23 cellular contexts compared by ENCODE assay signal in the genomic region with DNA sequence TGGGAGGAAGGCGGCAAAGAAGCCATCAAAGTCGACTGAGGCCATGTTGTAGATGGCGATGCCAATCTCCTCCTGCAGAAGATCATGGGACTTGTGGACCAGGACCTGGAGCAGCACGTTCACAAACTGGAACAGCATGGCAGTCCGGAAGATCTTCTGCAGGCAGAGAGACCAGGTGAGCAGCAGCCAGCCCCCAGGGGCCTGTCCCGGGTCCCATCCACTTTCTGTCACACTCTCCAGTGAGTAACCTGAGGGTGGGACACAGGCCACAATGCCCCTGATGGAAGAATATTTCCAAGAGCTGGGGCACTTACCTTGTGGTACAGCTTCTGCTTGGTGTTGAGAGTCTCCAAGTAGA. TPM values are rescaled to one million over a fixed set of nuclear protein-coding genes. Genes with fewer than 3 reads are reported as not detected.
DNase-seq lines count a peak whose midpoint lies in the region; ATAC-seq and TF ChIP-seq lines count a peak whose summit lies in the region.
"Had no signal": no experiment of that assay in that cellular context is flagged by ENCODE, and none has a peak within 500 bp of the region (broad histone marks: within the 10 kb centered on the region; RNA-seq: fewer than 3 reads in every experiment).

No MANE protein-coding gene starts in this region.

- peaks cover 100% of the 10 kb centered on the region for H3K36me3 Mint-ChIP-seq in activated T-cell treated with anti-CD3 and anti-CD28 coated beads, Interleukin-2, amount 50 U/mL, for 24 hours (ENCODE audit: low read depth)
- H3K36me3 Mint-ChIP-seq in activated T-cell treated with anti-CD3 and anti-CD28 coated beads, Interleukin-2, amount 50 U/mL, for 4 hours (ENCODE audit: insufficient read depth): peaks cover 69% of the 10 kb centered on the region
- H3K36me3 Mint-ChIP-seq in T-helper 17 cell (ENCODE audit: low read depth): peaks cover 12% of the 10 kb centered on the region

- no peaks in the 10 kb centered on the region for H3K9me3 ChIP-seq in T-helper 17 cell (ENCODE audit: control insufficient read depth, low read length, poor library complexity, severe bottlenecking)
- no peaks in the 10 kb centered on the region for H3K9me3 ChIP-seq in lower lobe of right lung
- no peaks in the 10 kb centered on the region for H3K9me3 ChIP-seq in spleen
- H3K9me3 ChIP-seq: A549, HAP-1 had no signal

- ATAC-seq in activated T-cell treated with anti-CD3 and anti-CD28 coated beads, Interleukin-2, amount 50 U/mL, for 4 hours: no peak
- ATAC-seq in T-helper 17 cell: no peak
- no peak for ATAC-seq in lower lobe of right lung
- ATAC-seq: A549, GM12878, HepG2 had no signal

- peaks cover 100% of the 10 kb centered on the region for H3K36me3 ChIP-seq in lower lobe of right lung
- peaks cover 12 to 100% (median 100%) of the 10 kb centered on the region in 6 donors for H3K36me3 ChIP-seq in spleen

- TF ChIP-seq CTCF in lower lobe of right lung (IDR thresholded peaks at IDR 0.05): no peak
- no peak for TF ChIP-seq CTCF in spleen (IDR thresholded peaks at IDR 0.05 in 8 of 11, conservative IDR thresholded peaks at IDR 0.05 in 3 of 11)

- H3K4me3 Mint-ChIP-seq in activated T-cell treated with anti-CD3 and anti-CD28 coated beads, Interleukin-2, amount 50 U/mL, for 24 hours: no peak overlapping the region
- H3K4me3 Mint-ChIP-seq in activated T-cell treated with anti-CD3 and anti-CD28 coated beads, Interleukin-2, amount 50 U/mL, for 4 hours: no peak overlapping the region
- no peak overlapping the region for H3K4me3 Mint-ChIP-seq in T-helper 17 cell
- H3K4me3 Mint-ChIP-seq: CD4-positive, alpha-beta memory T cell had no signal

- no peaks in the 10 kb centered on the region for H3K9me3 Mint-ChIP-seq in activated T-cell treated with anti-CD3 and anti-CD28 coated beads, Interleukin-2, amount 50 U/mL, for 24 hours
- H3K9me3 Mint-ChIP-seq in activated T-cell treated with anti-CD3 and anti-CD28 coated beads, Interleukin-2, amount 50 U/mL, for 4 hours: no peaks in the 10 kb centered on the region
- H3K9me3 Mint-ChIP-seq: CD4-positive, alpha-beta memory T cell had no signal

- no peaks in the 10 kb centered on the region for H3K4me1 Mint-ChIP-seq in activated T-cell treated with anti-CD3 and anti-CD28 coated beads, Interleukin-2, amount 50 U/mL, for 24 hours (ENCODE audit: low read depth)
- peaks cover 2% of the 10 kb centered on the region for H3K4me1 Mint-ChIP-seq in activated T-cell treated with anti-CD3 and anti-CD28 coated beads, Interleukin-2, amount 50 U/mL, for 4 hours (ENCODE audit: low read depth)
- peaks cover 3% of the 10 kb centered on the region for H3K4me1 Mint-ChIP-seq in T-helper 17 cell

- H3K27me3 ChIP-seq in lower lobe of right lung (ENCODE audit: low read depth) (no peaks in the 10 kb centered on the region), spleen (replicated peaks in 1 of 7) (no peaks in the 10 kb centered on the region)

- TF ChIP-seq POLR2A in spleen (IDR thresholded peaks at IDR 0.05): no peak

- H3K27ac ChIP-seq in lower lobe of right lung (no peak overlapping the region), spleen (no peak overlapping the region)
- H3K27ac ChIP-seq: 22Rv1, A549, C4-2B had no signal

- H3K27me3 Mint-ChIP-seq in activated T-cell treated with anti-CD3 and anti-CD28 coated beads, Interleukin-2, amount 50 U/mL, for 24 hours: no peaks in the 10 kb centered on the region
- no peaks in the 10 kb centered on the region for H3K27me3 Mint-ChIP-seq in activated T-cell treated with anti-CD3 and anti-CD28 coated beads, Interleukin-2, amount 50 U/mL, for 4 hours (ENCODE audit: low read depth)
- no peaks in the 10 kb centered on the region for H3K27me3 Mint-ChIP-seq in T-helper 17 cell
- H3K27me3 Mint-ChIP-seq: CD4-positive, alpha-beta memory T cell had no signal

- intact Hi-C loops in lower lobe of right lung (cut with DNase I) (no loop called here), spleen (cut with DNase I; ENCODE audit: low total_unique reads) (no loop called here)

- H3K4me3 ChIP-seq in lower lobe of right lung (no peak overlapping the region), spleen (no peak overlapping the region)
- H3K4me3 ChIP-seq: A549, GM12878, HAP-1 had no signal

- 91 to 98% (median 96%) methylated on average over 6 of the region's 6 CpGs for WGBS in spleen, 5 donors

- no peak for DNase-seq in activated T-cell treated with anti-CD3 and anti-CD28 coated beads, Interleukin-2, amount 50 U/mL, for 24 hours
- no peak for DNase-seq in activated T-cell treated with anti-CD3 and anti-CD28 coated beads, Interleukin-2, amount 50 U/mL, for 4 hours
- DNase-seq in T-helper 17 cell (no peak), lower lobe of right lung (peak; percentile 17), spleen (peak; percentile 21), NCI-H69 (lab: John Stamatoyannopoulos, UW) (no peak), NCI-H2196 treated with DMSO at 0.1 percent for 48 hours (lab: John Stamatoyannopoulos, UW; ENCODE audit: unreplicated experiment) (no peak)
- DNase-seq in activated CD4-positive, CD25-positive, alpha-beta regulatory T cell (lab: John Stamatoyannopoulos, UW): no peak
- DNase-seq: AML-193; Calu3; CD4-positive, alpha-beta memory T cell; DMS 273 treated with DMSO at 0.1 percent for 48 hours; DMS53; DND-41; EL had no signal

- peak overlapping the region; percentile 53 for H3K27ac Mint-ChIP-seq in activated T-cell treated with anti-CD3 and anti-CD28 coated beads, Interleukin-2, amount 50 U/mL, for 24 hours
- H3K27ac Mint-ChIP-seq in T-helper 17 cell: peak overlapping the region; percentile 4
- H3K27ac Mint-ChIP-seq: CD4-positive, alpha-beta memory T cell had no signal

- no peaks in the 10 kb centered on the region for H3K4me1 ChIP-seq in lower lobe of right lung
- no peaks in the 10 kb centered on the region for H3K4me1 ChIP-seq in spleen
- H3K4me1 ChIP-seq: A549, HAP-1 had no signal

RNA-seq across cellular contexts. Expression of a gene that starts 38.0 kb away (rescaled TPM):
- total RNA-seq in activated T-cell treated with anti-CD3 and anti-CD28 coated beads, Interleukin-2, amount 50 U/mL, for 4 hours: not detected
- total RNA-seq in T-helper 17 cell (not detected), lower lobe of right lung (0.30 TPM), spleen (under 1 TPM in 3 of 7 donors, not detected in 4; 0.22 to 0.57 (median 0.29) TPM)
- polyA plus RNA-seq in spleen: under 1 TPM in 1 of 3 donors, not detected in 2; 0.58 TPM
- total RNA-seq: Calu3; CD4-positive, alpha-beta memory T cell; G401; GM12878; HepG2 had no signal
- polyA plus RNA-seq: A549, BJ, GM12878, HepG2 had no signal

Comparison
In these comparisons a context has a peak if more than half of its experiments do, and no peak if none do; other contexts are left out.
1. DNase-seq: peak in lower lobe of right lung (single experiment) and spleen (single experiment); none in activated T-cell treated with anti-CD3 and anti-CD28 coated beads, Interleukin-2, amount 50 U/mL, for 24 hours (single experiment), activated T-cell treated with anti-CD3 and anti-CD28 coated beads, Interleukin-2, amount 50 U/mL, for 4 hours (single experiment), T-helper 17 cell (0 of 3), activated CD4-positive, CD25-positive, alpha-beta regulatory T cell (0 of 4), NCI-H69 (single experiment) and NCI-H2196 treated with DMSO at 0.1 percent for 48 hours (single experiment).